1 cellular context compared by ENCODE assay signal in genomic region chr18:58618822-58619553, GRCh38.
TF ChIP-seq lines count a peak whose summit lies in the region.

No MANE protein-coding gene starts in this region.

TF ChIP-seq in WTC11, 78 proteins besides CTCF, POLR2A, EP300 and RAD21 (continued from another document):
- TF ChIP-seq IRF1 (CRISPR knock-in tag; IDR thresholded peaks at IDR 0.05): no peak
- no peak for TF ChIP-seq MXD4 (CRISPR knock-in tag; IDR thresholded peaks at IDR 0.05; ENCODE audit: borderline replicate concordance)
- TF ChIP-seq CREM (CRISPR knock-in tag; IDR thresholded peaks at IDR 0.05): no peak
- no peak for TF ChIP-seq MAX (CRISPR knock-in tag; IDR thresholded peaks at IDR 0.05)
- TF ChIP-seq ZBTB21 (CRISPR knock-in tag; IDR thresholded peaks at IDR 0.05; ENCODE audit: borderline replicate concordance): no peak
- TF ChIP-seq NR3C1 (CRISPR knock-in tag; conservative IDR thresholded peaks at IDR 0.05; ENCODE audit: low read depth): no peak
- no peak for TF ChIP-seq NFE2L1 (CRISPR knock-in tag; IDR thresholded peaks at IDR 0.05)
- TF ChIP-seq USF2 (CRISPR knock-in tag; IDR thresholded peaks at IDR 0.05): no peak
- no peak for TF ChIP-seq KAT7 (CRISPR knock-in tag; IDR thresholded peaks at IDR 0.05; ENCODE audit: borderline replicate concordance)
- no peak for TF ChIP-seq CREB1 (CRISPR knock-in tag; IDR thresholded peaks at IDR 0.05)
- TF ChIP-seq HMGA2 (CRISPR knock-in tag; IDR thresholded peaks at IDR 0.05): no peak
- no peak for TF ChIP-seq RORB (CRISPR knock-in tag; IDR thresholded peaks at IDR 0.05)
- no peak for TF ChIP-seq SMAD3 (CRISPR knock-in tag; IDR thresholded peaks at IDR 0.05; ENCODE audit: borderline replicate concordance)
- no peak for TF ChIP-seq HMGXB4 (CRISPR knock-in tag; IDR thresholded peaks at IDR 0.05)
- no peak for TF ChIP-seq TCF7 (CRISPR knock-in tag; IDR thresholded peaks at IDR 0.05; ENCODE audit: low read depth)
